7 cellular contexts compared by ENCODE assay signal in genomic region chr6:149717255-149717587, GRCh38. TPM values are rescaled to one million over a fixed set of nuclear protein-coding genes. Genes with fewer than 3 reads are reported as not detected.
A peak's percentile ranks its signal among the peaks of the same experiment; 100 is the strongest.
DNase-seq lines count a peak whose midpoint lies in the region; ATAC-seq and TF ChIP-seq lines count a peak whose summit lies in the region.

No MANE protein-coding gene starts in this region.

- H3K9me3 ChIP-seq in RWPE2 (ENCODE audit: severe bottlenecking) (no peaks in the 10 kb centered on the region), skeletal muscle satellite cell (replicated peaks; ENCODE audit: low read length) (no peaks in the 10 kb centered on the region)

- TF ChIP-seq CTCF in RWPE2 (IDR thresholded peaks at IDR 0.05; ENCODE audit: poor library complexity, severe bottlenecking) (no peak), fibroblast of villous mesenchyme (IDR thresholded peaks at IDR 0.05; ENCODE audit: insufficient read depth, low read depth, low read length) (no peak)

- peak overlapping the region; percentile 91 for H3K4me2 ChIP-seq in skeletal muscle satellite cell (ENCODE audit: low read length)

- ATAC-seq in GM21737 (IDR thresholded peaks at IDR 0.05; ENCODE audit: unreplicated experiment) = peak; percentile 1
- ATAC-seq in RWPE2 (ENCODE audit: low read depth) = peak; percentile 3; the same call in 1 of the 3 replicates

- peak overlapping the region; percentile 87 for H3K27ac ChIP-seq in RWPE2 (ENCODE audit: poor library complexity, severe bottlenecking)

- H3K27me3 ChIP-seq in RWPE2 (ENCODE audit: insufficient read depth, poor library complexity, severe bottlenecking) (no peaks in the 10 kb centered on the region), skeletal muscle satellite cell (ENCODE audit: control insufficient read depth, insufficient read depth, low read length) (no peaks in the 10 kb centered on the region)

- peak overlapping the region; percentile 99 for H3K9ac ChIP-seq in skeletal muscle satellite cell (ENCODE audit: low read depth, low read length)

- DNase-seq in RWPE2 (ENCODE audit: low spot score) (no peak), fibroblast of villous mesenchyme (ENCODE audit: low read depth) (no peak), DMS53 (lab: John Stamatoyannopoulos, UW) (no peak), KG1 (lab: John Stamatoyannopoulos, UW) (no peak), amygdala (lab: John Stamatoyannopoulos, UW) (no peak)

- peak overlapping the region; percentile 89 for H3K4me3 ChIP-seq in RWPE2 (ENCODE audit: severe bottlenecking)
- H3K4me3 ChIP-seq in fibroblast of villous mesenchyme (ENCODE audit: low read depth, low read length) = peak overlapping the region; percentile 93
- H3K4me3 ChIP-seq in skeletal muscle satellite cell (ENCODE audit: low read length) = peak overlapping the region; percentile 89

- peaks cover 26% of the 10 kb centered on the region for H3K36me3 ChIP-seq in RWPE2 (ENCODE audit: low read depth)
- H3K36me3 ChIP-seq in skeletal muscle satellite cell (ENCODE audit: insufficient read depth, low read length) = no peaks in the 10 kb centered on the region

- H3K4me1 ChIP-seq in RWPE2 (ENCODE audit: insufficient read depth, poor library complexity, severe bottlenecking) (peaks cover 7% of the 10 kb centered on the region), skeletal muscle satellite cell (ENCODE audit: control insufficient read depth, insufficient read depth, low read length) (peaks cover 9% of the 10 kb centered on the region)

RNA-seq across cellular contexts. Expression of gene LATS1, which starts 0.7 kb away (rescaled TPM):
- 20.6 and 25.9 TPM in 2 replicates for total RNA-seq in fibroblast of villous mesenchyme
- 15.2 and 15.5 TPM in 2 replicates for total RNA-seq in skeletal muscle satellite cell (2012; rRNA removed)

RNA-seq across cellular contexts. Expression of gene NUP43, which starts 29.1 kb away (rescaled TPM):
- 26.4 and 40.6 TPM in 2 replicates for total RNA-seq in fibroblast of villous mesenchyme
- total RNA-seq in skeletal muscle satellite cell (2012; rRNA removed) = 34.0 and 36.7 TPM in 2 replicates

RNA-seq across cellular contexts. Expression of gene PCMT1, which starts 32.3 kb away (rescaled TPM):
- total RNA-seq in fibroblast of villous mesenchyme = 112 and 126 TPM in 2 replicates
- 197 and 209 TPM in 2 replicates for total RNA-seq in skeletal muscle satellite cell (2012; rRNA removed)
